Comparison of ENCODE assay signal across 18 cellular contexts in the genomic region with DNA sequence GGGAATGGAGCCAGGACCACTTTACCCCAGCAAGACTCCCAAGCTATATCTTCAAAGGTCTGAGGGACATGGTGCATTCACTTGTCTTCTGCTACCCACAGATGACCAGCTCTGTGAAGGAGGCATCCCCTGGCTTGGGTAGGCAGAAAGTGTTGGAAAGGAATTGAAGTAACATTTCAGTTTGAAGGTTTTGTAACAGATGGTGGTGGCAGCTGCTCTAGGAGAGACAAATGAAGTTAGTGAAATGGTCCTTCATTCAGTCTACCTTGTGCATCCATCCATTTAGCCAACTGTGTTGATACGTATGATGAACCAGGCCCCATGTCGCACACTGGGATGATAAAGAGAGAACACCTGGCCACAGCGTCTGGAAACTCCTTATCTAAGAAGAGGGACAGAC.
A peak's percentile ranks its signal among the peaks of the same experiment; 100 is the strongest.
DNase-seq lines count a peak whose midpoint lies in the region.
"Had no signal": no experiment of that assay in that cellular context is flagged by ENCODE, and none has a peak within 500 bp of the region (broad histone marks: within the 10 kb centered on the region; RNA-seq: fewer than 3 reads in every experiment).

No MANE protein-coding gene starts in this region.

- peak overlapping the region; percentile 73 for H2BK15ac ChIP-seq in mesenchymal stem cell (ENCODE audit: low read depth, poor library complexity, severe bottlenecking)

- H2AK5ac ChIP-seq in mesenchymal stem cell (ENCODE audit: low read length, severe bottlenecking) = peak overlapping the region; percentile 92

- no peaks in the 10 kb centered on the region for H3K79me2 ChIP-seq in ACC112 (ENCODE audit: control insufficient read depth, insufficient read depth, low read length, unreplicated experiment)

- in situ Hi-C loops in HAP-1 (cut with MboI; ENCODE audit: low sequenced_read_pairs) = no loop called here

- H3K4me3 ChIP-seq in ACC112 (ENCODE audit: low read depth, low read length) (peak overlapping the region; percentile 33; the same call in 1 of the 2 replicates), mesenchymal stem cell (ENCODE audit: insufficient read depth in 1 of 2, low read depth in 1 of 2, low read length in 2 of 2) (no peak overlapping the region), HAP-1 (no peak overlapping the region)
- H3K4me3 ChIP-seq: lower lobe of right lung, SJSA1 had no signal

- H3K27me3 ChIP-seq in ACC112 (ENCODE audit: insufficient read depth, low read length) (no peaks in the 10 kb centered on the region), mesenchymal stem cell (ENCODE audit: control insufficient read depth in 1 of 2, insufficient read depth in 1 of 2, low read length in 2 of 2) (no peaks in the 10 kb centered on the region), HAP-1 (ENCODE audit: low read depth) (no peaks in the 10 kb centered on the region)
- H3K27me3 ChIP-seq: SJSA1 had no signal

- peak overlapping the region; percentile 11 to 54 for H3K18ac ChIP-seq in mesenchymal stem cell (ENCODE audit: low read depth in 1 of 2, low read length in 2 of 2)

- peak overlapping the region; percentile 32 to 98 for H2BK12ac ChIP-seq in mesenchymal stem cell (ENCODE audit: low read length in 2 of 2)

- no peak overlapping the region for H2BK5ac ChIP-seq in mesenchymal stem cell (ENCODE audit: low read depth, low read length, poor library complexity, severe bottlenecking)

- H3K4me1 ChIP-seq in ACC112 (ENCODE audit: control insufficient read depth, insufficient read depth, low read length, unreplicated experiment) (peaks cover 55% of the 10 kb centered on the region), mesenchymal stem cell (ENCODE audit: control insufficient read depth, insufficient read depth, low read depth, low read length) (peaks cover 11% of the 10 kb centered on the region), HAP-1 (peaks cover 5% of the 10 kb centered on the region)

- H3K4me2 ChIP-seq in mesenchymal stem cell (ENCODE audit: low read length, poor library complexity, severe bottlenecking) = no peak overlapping the region

- H3K14ac ChIP-seq in mesenchymal stem cell (ENCODE audit: low read length in 2 of 2) = no peak overlapping the region

- H3K27ac ChIP-seq in ACC112 (ENCODE audit: low read depth, low read length) (peak overlapping the region; percentile 98), mesenchymal stem cell (ENCODE audit: low read length, poor library complexity, severe bottlenecking) (no peak overlapping the region)
- H3K27ac ChIP-seq: lower lobe of right lung, SJSA1 had no signal

- 97% methylated on average over 3 of the region's 3 CpGs for WGBS in mesenchymal stem cell

- H4K91ac ChIP-seq in mesenchymal stem cell (ENCODE audit: low read length) = peak overlapping the region; percentile 57

- no peak overlapping the region for H3K9ac ChIP-seq in mesenchymal stem cell (ENCODE audit: low read length)

- H3K36me3 ChIP-seq in ACC112 (ENCODE audit: insufficient read depth, low read length) = no peaks in the 10 kb centered on the region
- no peaks in the 10 kb centered on the region for H3K36me3 ChIP-seq in mesenchymal stem cell (ENCODE audit: control insufficient read depth in 1 of 2, insufficient read depth in 2 of 2, low read depth in 1 of 2, low read length in 2 of 2)
- H3K36me3 ChIP-seq in HAP-1 (replicated peaks) = no peaks in the 10 kb centered on the region
- H3K36me3 ChIP-seq: lower lobe of right lung, SJSA1 had no signal

- peak; percentile 39 for DNase-seq in NCI-H1694 (lab: John Stamatoyannopoulos, UW)
- peak; percentile 41 for DNase-seq in SK-N-DZ (ENCODE audit: low spot score)
- DNase-seq in mesenchymal stem cell = no peak
- no peak for DNase-seq in DMS153 treated with DMSO at 0.1 percent for 48 hours (lab: John Stamatoyannopoulos, UW; ENCODE audit: unreplicated experiment)
- DNase-seq in NK-92 treated with Interleukin-12 subunit alpha and Interleukin-12 subunit beta, amount 100 ng/mL, for 24 hours (lab: John Stamatoyannopoulos, UW) = no peak
- DNase-seq in HAP-1 (ENCODE audit: low spot score in 2 of 2) = no peak
- DNase-seq in activated gamma-delta T cell (lab: John Stamatoyannopoulos, UW) = no peak
- DNase-seq: activated CD4-positive, alpha-beta T cell treated with anti-CD3 and anti-CD28 coated beads, Interleukin-2, amount 10 ng/mL, durations not matched to agents 7 days and 5 days; dermis blood vessel endothelial cell; foreskin fibroblast; hippocampal formation; lower lobe of right lung; NCI-H2081 treated with DMSO at 0.1 percent for 48 hours; NCI-H510A treated with DMSO at 0.1 percent for 48 hours; right cardiac atrium; T-helper 2 cell had no signal

- H3K4ac ChIP-seq in mesenchymal stem cell (ENCODE audit: low read depth in 1 of 2, low read length in 2 of 2) = no peak overlapping the region

- H2AFZ ChIP-seq in ACC112 (ENCODE audit: low read length, unreplicated experiment) (no peak overlapping the region), mesenchymal stem cell (ENCODE audit: low read depth, low read length) (no peak overlapping the region)

- H3K9me3 ChIP-seq in mesenchymal stem cell (ENCODE audit: control insufficient read depth, low read length) = no peaks in the 10 kb centered on the region
- H3K9me3 ChIP-seq in HAP-1 = no peaks in the 10 kb centered on the region
- H3K9me3 ChIP-seq: lower lobe of right lung, SJSA1 had no signal

- no peak overlapping the region for H4K8ac ChIP-seq in mesenchymal stem cell (ENCODE audit: low read length)

- H3K79me1 ChIP-seq in mesenchymal stem cell (replicated peaks; ENCODE audit: low read length, poor library complexity, severe bottlenecking) = peaks cover 2% of the 10 kb centered on the region

- peak overlapping the region; percentile 4 for H2BK120ac ChIP-seq in mesenchymal stem cell (ENCODE audit: low read depth, low read length)

- H3K23ac ChIP-seq in mesenchymal stem cell (ENCODE audit: low read length in 2 of 2) = no peak overlapping the region

Comparison
In these comparisons a context has a peak if more than half of its experiments do, and no peak if none do; other contexts are left out.
1. DNase-seq: peak in NCI-H1694 (single experiment) and SK-N-DZ (single experiment); none in mesenchymal stem cell (single experiment), DMS153 treated with DMSO at 0.1 percent for 48 hours (single experiment), NK-92 treated with Interleukin-12 subunit alpha and Interleukin-12 subunit beta, amount 100 ng/mL, for 24 hours (single experiment), HAP-1 (0 of 2) and activated gamma-delta T cell (single experiment).